24 cellular contexts compared by ENCODE assay signal in genomic region chr22:45051419-45051818, GRCh38. TPM values are rescaled to one million over a fixed set of nuclear protein-coding genes. Genes with fewer than 3 reads are reported as not detected.
DNase-seq lines count a peak whose midpoint lies in the region; ATAC-seq and TF ChIP-seq lines count a peak whose summit lies in the region.
"Had no signal": no experiment of that assay in that cellular context is flagged by ENCODE, and none has a peak within 500 bp of the region (broad histone marks: within the 10 kb centered on the region; RNA-seq: fewer than 3 reads in every experiment).

No MANE protein-coding gene starts in this region.

- H3K9me3 ChIP-seq in endodermal cell (ENCODE audit: control insufficient read depth, low read length), result no peaks in the 10 kb centered on the region
- H3K9me3 ChIP-seq in neuronal stem cell (replicated peaks in 1 of 2; ENCODE audit: control insufficient read depth in 2 of 2, insufficient read depth in 1 of 2, low read depth in 1 of 2, low read length in 2 of 2), result no peaks in the 10 kb centered on the region
- H3K9me3 ChIP-seq in aorta (ENCODE audit: control insufficient read depth, low read length), result no peaks in the 10 kb centered on the region
- H3K9me3 ChIP-seq: A549, BE2C had no signal

- H3K23ac ChIP-seq in neuronal stem cell (ENCODE audit: low read depth, low read length, poor library complexity), result no peak overlapping the region

- H3K4me1 ChIP-seq in endodermal cell (ENCODE audit: control insufficient read depth, insufficient read depth, low read length) (peaks cover 28% of the 10 kb centered on the region), neuronal stem cell (ENCODE audit: control insufficient read depth in 2 of 2, insufficient read depth in 1 of 2, low read depth in 1 of 2, low read length in 2 of 2) (peaks cover 0 to 10% of the 10 kb centered on the region in 2 donors), aorta (ENCODE audit: control insufficient read depth in 1 of 2, insufficient read depth in 2 of 2, low read length in 2 of 2) (no peaks in the 10 kb centered on the region)
- H3K4me1 ChIP-seq: A549, BE2C had no signal

- H4K91ac ChIP-seq in neuronal stem cell (ENCODE audit: low read depth, low read length, poor library complexity), result no peak overlapping the region

- peaks cover 7% of the 10 kb centered on the region for H3K36me3 Mint-ChIP-seq in endodermal cell (ENCODE audit: low read depth)
- H3K36me3 Mint-ChIP-seq: CD14-positive monocyte; CD8-positive, alpha-beta memory T cell had no signal

- TF ChIP-seq CTCF in endodermal cell (conservative IDR thresholded peaks at IDR 0.05), result no peak

- intact Hi-C loops in aorta (cut with DNase I), result no loop called here

- no peak overlapping the region for H2BK15ac ChIP-seq in neuronal stem cell (ENCODE audit: low read length)

- no peak overlapping the region for H3K4me2 ChIP-seq in neuronal stem cell (ENCODE audit: insufficient read depth, low read length, poor library complexity, severe bottlenecking)
- H3K4me2 ChIP-seq: A549; BLaER1 treated with 17β-estradiol and CSF1 and Interleukin-3, amounts not matched to agents 10 nM and 100 nM had no signal

- H2BK12ac ChIP-seq in neuronal stem cell (ENCODE audit: low read length), result no peak overlapping the region

- peaks cover 4% of the 10 kb centered on the region for H3K27me3 Mint-ChIP-seq in endodermal cell (ENCODE audit: insufficient read depth)

- H3K4me1 Mint-ChIP-seq in endodermal cell, result peaks cover 76% of the 10 kb centered on the region
- H3K4me1 Mint-ChIP-seq: CD14-positive monocyte; CD8-positive, alpha-beta memory T cell had no signal

- no peak overlapping the region for H3K27ac ChIP-seq in endodermal cell (ENCODE audit: low read depth, low read length)
- no peak overlapping the region for H3K27ac ChIP-seq in neuronal stem cell (replicated peaks; ENCODE audit: low read length)
- H3K27ac ChIP-seq in aorta (ENCODE audit: low read depth in 1 of 2, low read length in 2 of 2), result no peak overlapping the region
- H3K27ac ChIP-seq: A549; BLaER1 treated with 17β-estradiol and CSF1 and Interleukin-3, amounts not matched to agents 10 nM and 100 nM had no signal

- H3K4me3 Mint-ChIP-seq in endodermal cell, result peak overlapping the region; percentile 52
- H3K4me3 Mint-ChIP-seq: CD4-positive, alpha-beta T cell; CD8-positive, alpha-beta memory T cell; GM23338; H9 had no signal

- WGBS in endodermal cell (ENCODE audit: insufficient coverage in 1 of 2, insufficient read length in 1 of 2), 2 experiments, result 92 to 100% methylated on average over 6 to 8 of the region's 8 CpGs
- WGBS in neuronal stem cell (ENCODE audit: extremely low coverage in 2 of 2, insufficient read length in 2 of 2, insufficient replicate concordance in 1 of 2), 2 donors, result no CpG with 5 or more reads among the region's 8 CpGs
- WGBS in aorta, 2 donors, result 85 to 87% methylated on average over 8 of the region's 8 CpGs

- H4K8ac ChIP-seq in neuronal stem cell (ENCODE audit: low read depth, low read length), result no peak overlapping the region

- H3K79me1 ChIP-seq in neuronal stem cell (ENCODE audit: low read depth, low read length), result no peaks in the 10 kb centered on the region

- H3K18ac ChIP-seq in neuronal stem cell (ENCODE audit: low read length), result no peak overlapping the region

- ATAC-seq in aorta (ENCODE audit: low FRiP score) (peak; percentile 26), HG02588 (IDR thresholded peaks at IDR 0.05; ENCODE audit: unreplicated experiment) (no peak), HG03135 (IDR thresholded peaks at IDR 0.05; ENCODE audit: unreplicated experiment) (no peak)
- ATAC-seq: A549, GM12878, GM23338, HCT116 had no signal

- TF ChIP-seq EP300 in Ishikawa (IDR thresholded peaks at IDR 0.05; ENCODE audit: borderline replicate concordance), result no peak

- H3K9ac ChIP-seq in endodermal cell (ENCODE audit: extremely low read depth, low read length, poor library complexity, severe bottlenecking), result peak overlapping the region; percentile 91
- no peak overlapping the region for H3K9ac ChIP-seq in neuronal stem cell (ENCODE audit: low read depth, low read length, poor library complexity)
- H3K9ac ChIP-seq: BLaER1 treated with 17β-estradiol and CSF1 and Interleukin-3, amounts not matched to agents 10 nM and 100 nM had no signal

- H3K4ac ChIP-seq in neuronal stem cell (ENCODE audit: low read length), result no peak overlapping the region

- no peak overlapping the region for H3K14ac ChIP-seq in neuronal stem cell (ENCODE audit: low read length)

- H3K4me3 ChIP-seq in endodermal cell (ENCODE audit: low read length), result peak overlapping the region; percentile 81
- H3K4me3 ChIP-seq in neuronal stem cell (ENCODE audit: low read length in 2 of 2), result no peak overlapping the region
- H3K4me3 ChIP-seq in aorta (ENCODE audit: low read length in 2 of 2), result no peak overlapping the region
- H3K4me3 ChIP-seq: A549; BLaER1 treated with 17β-estradiol and CSF1 and Interleukin-3, amounts not matched to agents 10 nM and 100 nM; GM12878; GM23338 had no signal

- no peak overlapping the region for H2BK5ac ChIP-seq in neuronal stem cell (ENCODE audit: low read length)

- H3K36me3 ChIP-seq in endodermal cell (ENCODE audit: control insufficient read depth, insufficient read depth, low read length) (no peaks in the 10 kb centered on the region), neuronal stem cell (replicated peaks in 1 of 2; ENCODE audit: control insufficient read depth in 2 of 2, insufficient read depth in 2 of 2, low read length in 2 of 2) (no peaks in the 10 kb centered on the region), aorta (ENCODE audit: control insufficient read depth in 1 of 2, insufficient read depth in 2 of 2, low read length in 1 of 2) (no peaks in the 10 kb centered on the region)
- H3K36me3 ChIP-seq: BE2C; BLaER1 treated with 17β-estradiol and CSF1 and Interleukin-3, amounts not matched to agents 10 nM and 100 nM had no signal

- no peak overlapping the region for H2AFZ ChIP-seq in neuronal stem cell (ENCODE audit: low read length)
- H2AFZ ChIP-seq: GM23338 had no signal

- no peak overlapping the region for H2BK120ac ChIP-seq in neuronal stem cell (ENCODE audit: low read depth, low read length)

- peak overlapping the region; percentile 20 for H2AK5ac ChIP-seq in neuronal stem cell (ENCODE audit: low read depth, low read length)

- DNase-seq in endodermal cell (no peak), neuronal stem cell (ENCODE audit: low spot score) (no peak), aorta (no peak), NCI-H1694 (lab: John Stamatoyannopoulos, UW) (no peak)
- DNase-seq: 8988T; ACHN; AML-193; BE2C; CD4-positive, alpha-beta T cell; CD8-positive, alpha-beta memory T cell; DMS 273 treated with DMSO at 0.1 percent for 48 hours; DMS79; EL; GDM1; H9 had no signal

- no peaks in the 10 kb centered on the region for H3K9me3 Mint-ChIP-seq in endodermal cell
- H3K9me3 Mint-ChIP-seq: CD4-positive, alpha-beta T cell had no signal

- TF ChIP-seq RAD21 in Ishikawa (IDR thresholded peaks at IDR 0.05; ENCODE audit: low read depth), result no peak

- H3K27ac Mint-ChIP-seq in endodermal cell, result peak overlapping the region; percentile 98
- H3K27ac Mint-ChIP-seq: CD14-positive monocyte; CD4-positive, alpha-beta T cell; GM23338 had no signal

- H3K27me3 ChIP-seq in endodermal cell (ENCODE audit: control insufficient read depth, insufficient read depth, low read length, poor library complexity, severe bottlenecking) (no peaks in the 10 kb centered on the region), neuronal stem cell (ENCODE audit: control insufficient read depth in 3 of 3, insufficient read depth in 3 of 3, low read depth in 1 of 3, low read length in 3 of 3) (peaks cover 0 to 40% (median 0%) of the 10 kb centered on the region in 3 experiments), aorta (ENCODE audit: control insufficient read depth in 1 of 2, insufficient read depth in 2 of 2, low read length in 1 of 2) (no peaks in the 10 kb centered on the region)
- H3K27me3 ChIP-seq: BLaER1 treated with 17β-estradiol and CSF1 and Interleukin-3, amounts not matched to agents 10 nM and 100 nM had no signal

TF ChIP-seq in Ishikawa, 13 proteins besides CTCF, POLR2A, EP300 and RAD21:
- TF ChIP-seq CREB1 (IDR thresholded peaks at IDR 0.05; ENCODE audit: low read depth), result no peak
- no peak for TF ChIP-seq ZBTB7A (IDR thresholded peaks at IDR 0.05; ENCODE audit: low read depth)
- no peak for TF ChIP-seq YY1 (IDR thresholded peaks at IDR 0.05; ENCODE audit: low read depth)
- TF ChIP-seq, protein P1, sequence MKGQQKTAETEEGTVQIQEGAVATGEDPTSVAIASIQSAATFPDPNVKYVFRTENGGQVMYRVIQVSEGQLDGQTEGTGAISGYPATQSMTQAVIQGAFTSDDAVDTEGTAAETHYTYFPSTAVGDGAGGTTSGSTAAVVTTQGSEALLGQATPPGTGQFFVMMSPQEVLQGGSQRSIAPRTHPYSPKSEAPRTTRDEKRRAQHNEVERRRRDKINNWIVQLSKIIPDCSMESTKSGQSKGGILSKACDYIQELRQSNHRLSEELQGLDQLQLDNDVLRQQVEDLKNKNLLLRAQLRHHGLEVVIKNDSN (IDR thresholded peaks at IDR 0.05), result 0 out of 2 replicates have a peak, but pooled peaks have one; percentile 18
- TF ChIP-seq, protein P2, sequence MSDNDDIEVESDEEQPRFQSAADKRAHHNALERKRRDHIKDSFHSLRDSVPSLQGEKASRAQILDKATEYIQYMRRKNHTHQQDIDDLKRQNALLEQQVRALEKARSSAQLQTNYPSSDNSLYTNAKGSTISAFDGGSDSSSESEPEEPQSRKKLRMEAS (IDR thresholded peaks at IDR 0.05), result no peak
- TF ChIP-seq TCF12 (IDR thresholded peaks at IDR 0.05; ENCODE audit: low read depth), result no peak

RNA-seq across cellular contexts. Expression of gene PHF21B, which starts 41.6 kb away (rescaled TPM):
- total RNA-seq in endodermal cell (10 to 100 TPM; 57.5 to 69.2 TPM), aorta (1 to 10 TPM in 1 of 2 donors, under 1 TPM in 1; 0.75 to 1.8 TPM)
- polyA plus RNA-seq in endodermal cell (2013, experiment 1 of 2), result 45.2 TPM
- 35.4 TPM for polyA plus RNA-seq in endodermal cell (2013, experiment 2 of 2)
- 17.7 TPM for polyA plus RNA-seq in neuronal stem cell (2013, experiment 1 of 2)
- polyA plus RNA-seq in neuronal stem cell (2013, experiment 2 of 2), result 21.4 TPM
- not detected for polyA plus RNA-seq in aorta
- total RNA-seq: CD4-positive, alpha-beta T cell; CD8-positive, alpha-beta memory T cell; GM12878 had no signal
- polyA plus RNA-seq: CD14-positive monocyte; CD8-positive, alpha-beta memory T cell had no signal

Comparison
In these comparisons a context has a peak if more than half of its experiments do, and no peak if none do; other contexts are left out.
1. RNA of gene PHF21B, which starts 41.6 kb away (total RNA-seq): 57.5 to 69.2 TPM in endodermal cell; 0.75 to 1.8 TPM in aorta; every median in the first group is over 10 times any median in the second.